Comparison of ENCODE assay signal across 14 cellular contexts in the genomic region with DNA sequence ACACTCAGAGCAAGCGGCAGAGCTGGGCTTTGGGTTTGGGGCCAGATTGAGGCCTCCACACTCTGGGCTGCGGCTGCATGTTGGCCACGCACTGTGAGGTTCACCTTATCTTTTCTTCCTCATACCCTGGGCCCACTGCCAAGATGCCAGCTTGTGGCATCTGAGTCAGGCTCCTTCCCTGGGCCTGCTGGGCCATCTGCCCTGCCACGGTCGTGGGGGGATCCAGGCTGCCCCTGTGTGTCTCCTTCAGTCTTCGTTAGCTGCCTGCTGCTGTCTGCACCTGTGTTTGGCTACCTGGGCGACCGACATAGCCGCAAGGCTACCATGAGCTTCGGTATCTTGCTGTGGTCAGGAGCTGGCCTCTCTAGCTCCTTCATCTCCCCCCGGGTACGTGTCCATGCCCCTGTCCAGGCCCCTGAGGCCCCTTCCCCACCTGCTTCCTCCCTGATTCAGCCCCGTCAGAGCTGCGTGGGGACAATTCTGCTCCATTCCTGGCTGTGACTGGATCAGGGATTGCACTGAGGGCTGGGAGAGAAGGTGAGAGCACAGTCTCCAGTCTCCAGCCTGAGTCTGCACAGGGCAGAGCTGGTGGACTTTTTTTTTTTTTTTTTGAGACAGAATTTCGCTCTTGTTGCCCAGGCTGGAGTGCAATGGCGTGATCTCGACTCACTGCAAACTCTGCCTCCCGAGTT. TPM values are rescaled to one million over a fixed set of nuclear protein-coding genes. Genes with fewer than 3 reads are reported as not detected.
DNase-seq lines count a peak whose midpoint lies in the region; ATAC-seq and TF ChIP-seq lines count a peak whose summit lies in the region.
"Had no signal": no experiment of that assay in that cellular context is flagged by ENCODE, and none has a peak within 500 bp of the region (broad histone marks: within the 10 kb centered on the region; RNA-seq: fewer than 3 reads in every experiment).

No MANE protein-coding gene starts in this region.

- H3K4me1 ChIP-seq in HEK293 (ENCODE audit: control insufficient read depth, insufficient read depth, low read length) = peaks cover 14% of the 10 kb centered on the region

- H3K4me1 Mint-ChIP-seq in activated T-cell treated with anti-CD3 and anti-CD28 coated beads, Interleukin-2, amount 50 U/mL, for 72 hours (ENCODE audit: low read depth) = no peaks in the 10 kb centered on the region

- H3K27ac Mint-ChIP-seq in activated T-cell treated with anti-CD3 and anti-CD28 coated beads, Interleukin-2, amount 50 U/mL, for 72 hours = no peak overlapping the region
- H3K27ac Mint-ChIP-seq: activated naive CD8-positive, alpha-beta T cell treated with anti-CD3 and anti-CD28 coated beads, Interleukin-2, amount 50 U/mL, for 24 hours; stimulated activated naive CD8-positive, alpha-beta T cell treated with anti-CD3 and anti-CD28 coated beads, Interleukin-15, Interleukin-2, amounts not matched to agents 100 ng/mL and 50 ng/mL, for 24 hours had no signal

- no peaks in the 10 kb centered on the region for H3K9me3 ChIP-seq in HEK293 (ENCODE audit: control insufficient read depth, insufficient read depth, low read depth, low read length)
- H3K9me3 ChIP-seq: spleen had no signal

- POLR2A ChIA-PET in HEK293 (lab: Yijun Ruan, JAX) = no interaction called here

- CTCF ChIA-PET in HEK293 (lab: Yijun Ruan, JAX) = interaction anchor here (0.6 to 1.8 kb wide), 3 partner anchors 24 to 531 kb away, joined by 3 to 7 read pairs (median 4); no protein-coding TSS in a partner anchor

- H3K27ac ChIP-seq in HEK293 (ENCODE audit: extremely low read depth, low read depth, low read length) = no peak overlapping the region

- DNase-seq in RPMI8226 (peak; percentile 80), cardiac septum (ENCODE audit: low spot score) (peak; percentile 87), sciatic nerve (ENCODE audit: low spot score) (no peak), HuH-7 (ENCODE audit: low spot score) (no peak)
- no peak for DNase-seq in activated CD8-positive, alpha-beta memory T cell treated with anti-CD3 and anti-CD28 coated beads, Interleukin-2, amount 50 U/mL, for 48 hours
- no peak for DNase-seq in activated CD8-positive, alpha-beta memory T cell treated with anti-CD3 and anti-CD28 coated beads, Interleukin-2, amount 50 U/mL, for 4 hours
- no peak for DNase-seq in activated T-cell treated with anti-CD3 and anti-CD28 coated beads, Interleukin-2, amount 50 U/mL, for 72 hours
- DNase-seq: activated naive CD8-positive, alpha-beta T cell treated with anti-CD3 and anti-CD28 coated beads, Interleukin-2, amount 50 U/mL, for 24 hours; IMR-90; NK-92 treated with Interleukin-12 subunit alpha and Interleukin-12 subunit beta, amount 100 ng/mL, for 24 hours; spleen had no signal

- H3K4me3 ChIP-seq in HEK293 (ENCODE audit: low read depth, low read length) = no peak overlapping the region
- H3K4me3 ChIP-seq: spleen had no signal

- intact Hi-C loops in cardiac septum (cut with DNase I) (no loop called here), sciatic nerve (cut with DNase I) (no loop called here)

- H3K36me3 Mint-ChIP-seq in activated T-cell treated with anti-CD3 and anti-CD28 coated beads, Interleukin-2, amount 50 U/mL, for 72 hours (ENCODE audit: insufficient read depth in 2 of 2) = no peaks in the 10 kb centered on the region

- ATAC-seq in sciatic nerve = peak; percentile 24
- no peak for ATAC-seq in activated T-cell treated with anti-CD3 and anti-CD28 coated beads, Interleukin-2, amount 50 U/mL, for 72 hours (replicated peaks in 1 of 2)
- ATAC-seq: activated naive CD8-positive, alpha-beta T cell treated with anti-CD3 and anti-CD28 coated beads, Interleukin-2, amount 50 U/mL, for 24 hours; esophagus mucosa had no signal

- H3K36me3 ChIP-seq in HEK293 (ENCODE audit: control insufficient read depth in 2 of 2, insufficient read depth in 1 of 2, low read length in 2 of 2) = no peaks in the 10 kb centered on the region
- H3K36me3 ChIP-seq: spleen had no signal

- no peak overlapping the region for H3K4me3 Mint-ChIP-seq in activated T-cell treated with anti-CD3 and anti-CD28 coated beads, Interleukin-2, amount 50 U/mL, for 72 hours
- H3K4me3 Mint-ChIP-seq: activated naive CD8-positive, alpha-beta T cell treated with anti-CD3 and anti-CD28 coated beads, Interleukin-2, amount 50 U/mL, for 24 hours; stimulated activated naive CD8-positive, alpha-beta T cell treated with anti-CD3 and anti-CD28 coated beads, Interleukin-15, Interleukin-2, amounts not matched to agents 100 ng/mL and 50 ng/mL, for 24 hours had no signal

- no peaks in the 10 kb centered on the region for H3K9me3 Mint-ChIP-seq in activated T-cell treated with anti-CD3 and anti-CD28 coated beads, Interleukin-2, amount 50 U/mL, for 72 hours
- H3K9me3 Mint-ChIP-seq: activated naive CD8-positive, alpha-beta T cell treated with anti-CD3 and anti-CD28 coated beads, Interleukin-2, amount 50 U/mL, for 24 hours; stimulated activated naive CD8-positive, alpha-beta T cell treated with anti-CD3 and anti-CD28 coated beads, Interleukin-15, Interleukin-2, amounts not matched to agents 100 ng/mL and 50 ng/mL, for 24 hours had no signal

- no peaks in the 10 kb centered on the region for H3K27me3 Mint-ChIP-seq in activated T-cell treated with anti-CD3 and anti-CD28 coated beads, Interleukin-2, amount 50 U/mL, for 72 hours (ENCODE audit: low read depth)
- H3K27me3 Mint-ChIP-seq: activated naive CD8-positive, alpha-beta T cell treated with anti-CD3 and anti-CD28 coated beads, Interleukin-2, amount 50 U/mL, for 24 hours; stimulated activated naive CD8-positive, alpha-beta T cell treated with anti-CD3 and anti-CD28 coated beads, Interleukin-15, Interleukin-2, amounts not matched to agents 100 ng/mL and 50 ng/mL, for 24 hours had no signal

- no peak for TF ChIP-seq CTCF in HEK293 (tag by site-specific recombination; IDR thresholded peaks at IDR 0.05)

TF ChIP-seq in HEK293, 187 proteins besides CTCF, POLR2A, EP300 and RAD21 (continues in another document):
- no peak for TF ChIP-seq ZNF366 (tag by site-specific recombination; conservative IDR thresholded peaks at IDR 0.05)
- TF ChIP-seq ZNF76 (tag by site-specific recombination; IDR thresholded peaks at IDR 0.05; ENCODE audit: borderline replicate concordance, low read depth) = no peak
- TF ChIP-seq, protein P1, sequence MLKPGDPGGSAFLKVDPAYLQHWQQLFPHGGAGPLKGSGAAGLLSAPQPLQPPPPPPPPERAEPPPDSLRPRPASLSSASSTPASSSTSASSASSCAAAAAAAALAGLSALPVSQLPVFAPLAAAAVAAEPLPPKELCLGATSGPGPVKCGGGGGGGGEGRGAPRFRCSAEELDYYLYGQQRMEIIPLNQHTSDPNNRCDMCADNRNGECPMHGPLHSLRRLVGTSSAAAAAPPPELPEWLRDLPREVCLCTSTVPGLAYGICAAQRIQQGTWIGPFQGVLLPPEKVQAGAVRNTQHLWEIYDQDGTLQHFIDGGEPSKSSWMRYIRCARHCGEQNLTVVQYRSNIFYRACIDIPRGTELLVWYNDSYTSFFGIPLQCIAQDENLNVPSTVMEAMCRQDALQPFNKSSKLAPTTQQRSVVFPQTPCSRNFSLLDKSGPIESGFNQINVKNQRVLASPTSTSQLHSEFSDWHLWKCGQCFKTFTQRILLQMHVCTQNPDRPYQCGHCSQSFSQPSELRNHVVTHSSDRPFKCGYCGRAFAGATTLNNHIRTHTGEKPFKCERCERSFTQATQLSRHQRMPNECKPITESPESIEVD (tag by site-specific recombination; IDR thresholded peaks at IDR 0.05) = no peak
- TF ChIP-seq ZNF391 (tag by site-specific recombination; IDR thresholded peaks at IDR 0.05; ENCODE audit: borderline replicate concordance, low read depth) = no peak
- no peak for TF ChIP-seq ZNF324 (tag by site-specific recombination; IDR thresholded peaks at IDR 0.05)
- TF ChIP-seq ZNF175 (tag by site-specific recombination; IDR thresholded peaks at IDR 0.05) = no peak
- no peak for TF ChIP-seq ZNF239 (tag by site-specific recombination; IDR thresholded peaks at IDR 0.05)
- TF ChIP-seq, protein P2, sequence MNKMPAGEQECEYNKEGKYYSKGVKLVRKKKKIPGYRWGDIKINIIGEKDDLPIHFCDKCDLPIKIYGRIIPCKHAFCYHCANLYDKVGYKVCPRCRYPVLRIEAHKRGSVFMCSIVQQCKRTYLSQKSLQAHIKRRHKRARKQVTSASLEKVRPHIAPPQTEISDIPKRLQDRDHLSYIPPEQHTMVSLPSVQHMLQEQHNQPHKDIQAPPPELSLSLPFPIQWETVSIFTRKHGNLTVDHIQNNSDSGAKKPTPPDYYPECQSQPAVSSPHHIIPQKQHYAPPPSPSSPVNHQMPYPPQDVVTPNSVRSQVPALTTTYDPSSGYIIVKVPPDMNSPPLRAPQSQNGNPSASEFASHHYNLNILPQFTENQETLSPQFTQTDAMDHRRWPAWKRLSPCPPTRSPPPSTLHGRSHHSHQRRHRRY (tag by site-specific recombination; IDR thresholded peaks at IDR 0.05) = no peak
- no peak for TF ChIP-seq ZNF830 (tag by site-specific recombination; IDR thresholded peaks at IDR 0.05; ENCODE audit: low read depth)
- TF ChIP-seq ZNF600 (tag by site-specific recombination; IDR thresholded peaks at IDR 0.05) = no peak
- no peak for TF ChIP-seq ZNF837 (tag by site-specific recombination; IDR thresholded peaks at IDR 0.05)
- peak; percentile 54 for TF ChIP-seq ZIC2 (tag by site-specific recombination; IDR thresholded peaks at IDR 0.05)
- TF ChIP-seq IKZF3 (tag by site-specific recombination; IDR thresholded peaks at IDR 0.05) = no peak
- TF ChIP-seq SCRT1 (tag by site-specific recombination; IDR thresholded peaks at IDR 0.05; ENCODE audit: borderline replicate concordance) = no peak
- no peak for TF ChIP-seq ZXDB (tag by site-specific recombination; IDR thresholded peaks at IDR 0.05)
- TF ChIP-seq ZBTB48 (tag by site-specific recombination; IDR thresholded peaks at IDR 0.05) = peak; percentile 88
- no peak for TF ChIP-seq ZEB2 (tag by site-specific recombination; IDR thresholded peaks at IDR 0.05)
- no peak for TF ChIP-seq GLI2 (tag by site-specific recombination; IDR thresholded peaks at IDR 0.05; ENCODE audit: borderline replicate concordance, low read depth)
- no peak for TF ChIP-seq SP2 (tag by site-specific recombination; IDR thresholded peaks at IDR 0.05)

RNA-seq across cellular contexts. Expression of a gene that starts 11.2 kb away (rescaled TPM):
- total RNA-seq in cardiac septum (0.54 TPM), sciatic nerve (2.0 TPM)
- 10 to 100 TPM; 42.1 to 44.9 TPM for total RNA-seq in activated T-cell treated with anti-CD3 and anti-CD28 coated beads, Interleukin-2, amount 50 U/mL, for 72 hours

RNA-seq across cellular contexts. Expression of a gene that starts 53.8 kb away (rescaled TPM):
- total RNA-seq in cardiac septum (10.3 TPM), sciatic nerve (31.6 TPM)
- total RNA-seq in activated T-cell treated with anti-CD3 and anti-CD28 coated beads, Interleukin-2, amount 50 U/mL, for 72 hours = 1 to 10 TPM; 1.1 to 1.3 TPM

Comparison
In these comparisons a context has a peak if more than half of its experiments do, and no peak if none do; other contexts are left out.
1. DNase-seq: peak in RPMI8226 (single experiment) and cardiac septum (single experiment); none in sciatic nerve (single experiment), activated CD8-positive, alpha-beta memory T cell treated with anti-CD3 and anti-CD28 coated beads, Interleukin-2, amount 50 U/mL, for 48 hours (single experiment), activated CD8-positive, alpha-beta memory T cell treated with anti-CD3 and anti-CD28 coated beads, Interleukin-2, amount 50 U/mL, for 4 hours (single experiment), activated T-cell treated with anti-CD3 and anti-CD28 coated beads, Interleukin-2, amount 50 U/mL, for 72 hours (0 of 2) and HuH-7 (single experiment).
2. RNA of a gene that starts 11.2 kb away (total RNA-seq): 42.1 to 44.9 TPM in activated T-cell treated with anti-CD3 and anti-CD28 coated beads, Interleukin-2, amount 50 U/mL, for 72 hours; 2.0 TPM in sciatic nerve (single experiment) and 0.54 TPM in cardiac septum (single experiment); every median in the first group is over 10 times any median in the second.